In genomic region chr3:117699058-117699457, GRCh38 we compare ENCODE assay signal across 1 cellular context.
TF ChIP-seq lines count a peak whose summit lies in the region.

No MANE protein-coding gene starts in this region.

TF ChIP-seq in HepG2, 621 proteins besides CTCF, POLR2A, EP300 and RAD21 (continued from another document):
- TF ChIP-seq ZNF704 (CRISPR knock-in tag; IDR thresholded peaks at IDR 0.05; ENCODE audit: borderline replicate concordance) = no peak
